In the genomic region with DNA sequence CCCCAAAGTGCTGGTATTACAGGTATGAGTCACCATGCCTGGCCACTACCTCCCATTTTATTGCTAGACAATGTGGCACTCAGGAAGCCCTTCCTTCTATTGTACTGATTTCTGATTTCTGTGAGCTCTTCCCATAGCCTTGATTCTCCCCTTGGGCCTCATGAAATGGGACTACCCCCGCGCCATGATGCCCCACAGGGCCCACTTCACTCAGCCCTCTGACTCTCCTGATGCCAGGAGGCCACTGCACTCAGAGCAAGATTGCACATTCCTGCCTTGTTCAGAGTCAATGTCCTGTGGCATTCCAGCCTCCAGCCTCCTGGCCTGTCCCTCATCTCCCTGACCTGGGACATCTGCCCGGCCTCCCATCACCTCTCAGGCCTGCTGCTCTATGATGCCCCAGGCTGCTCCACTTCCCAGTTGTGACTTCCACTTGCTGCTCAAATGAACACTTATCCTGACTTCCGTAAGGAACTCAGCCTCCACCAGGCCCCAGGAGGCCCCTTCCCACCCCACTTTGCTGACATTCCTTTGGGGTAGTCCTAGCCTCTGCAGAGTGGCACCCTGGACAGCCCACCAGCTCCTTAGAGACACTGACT, we compare ENCODE assay signal across 20 cellular contexts.
"Had no signal": no experiment of that assay in that cellular context is flagged by ENCODE, and none has a peak within 500 bp of the region (broad histone marks: within the 10 kb centered on the region; RNA-seq: fewer than 3 reads in every experiment).

No MANE protein-coding gene starts in this region.

- H3K9me3 Mint-ChIP-seq: activated naive CD8-positive, alpha-beta T cell treated with anti-CD3 and anti-CD28 coated beads, Interleukin-2, amount 50 U/mL, for 24 hours; memory B cell; neural progenitor cell; T-helper 1 cell treated with Interleukin-12 subunit alpha and Interleukin-12 subunit beta and Interleukin-4 antibody, amounts not matched to agents 30 μg/mL and 1 μg/mL, for 36 hours had no signal

- DNase-seq: activated CD4-positive, alpha-beta T cell treated with anti-CD3 and anti-CD28 coated beads for 48 hours; activated CD4-positive, CD25-positive, alpha-beta regulatory T cell; activated gamma-delta T cell treated with Interleukin-2 at 50 U/mL for 16 hours; activated naive CD8-positive, alpha-beta T cell treated with anti-CD3 and anti-CD28 coated beads, Interleukin-2, amount 50 U/mL, for 24 hours; activated T-cell treated with anti-CD3 and anti-CD28 coated beads, Interleukin-2, amount 50 U/mL, for 1 hour; body of pancreas; effector memory CD4-positive, alpha-beta T cell; glutamatergic neuron; mucosa of descending colon; retina; stimulated activated CD4-positive, alpha-beta T cell treated with anti-CD3 and anti-CD28 coated beads, Interleukin-2, amount 100 ng/mL, for 48 hours; stimulated activated naive CD4-positive, alpha-beta T cell treated with Interleukin-2 at 50 U/mL for 16 hours; upper lobe of left lung had no signal

- H3K36me3 Mint-ChIP-seq: memory B cell, neural progenitor cell had no signal

- H3K4me3 ChIP-seq: body of pancreas, cardiac muscle cell, hepatocyte, mucosa of descending colon, neural progenitor cell, upper lobe of left lung had no signal

- H3K27me3 ChIP-seq: body of pancreas, cardiac muscle cell, hepatocyte, neural progenitor cell, upper lobe of left lung had no signal

- H3K4me1 ChIP-seq: neural progenitor cell, upper lobe of left lung had no signal

- H3K27me3 Mint-ChIP-seq: memory B cell, progenitor cell of endocrine pancreas had no signal

- ATAC-seq: activated naive CD8-positive, alpha-beta T cell treated with anti-CD3 and anti-CD28 coated beads, Interleukin-2, amount 50 U/mL, for 24 hours; body of pancreas; esophagus mucosa; mucosa of descending colon had no signal

- H3K27ac Mint-ChIP-seq: activated naive CD8-positive, alpha-beta T cell treated with anti-CD3 and anti-CD28 coated beads, Interleukin-2, amount 50 U/mL, for 24 hours; memory B cell; neural progenitor cell; progenitor cell of endocrine pancreas; T-helper 1 cell treated with Interleukin-12 subunit alpha and Interleukin-12 subunit beta and Interleukin-4 antibody, amounts not matched to agents 30 μg/mL and 1 μg/mL, for 36 hours had no signal

- H3K27ac ChIP-seq: body of pancreas, cardiac muscle cell, hepatocyte, neural progenitor cell, upper lobe of left lung had no signal

- H3K4me1 Mint-ChIP-seq: neural progenitor cell had no signal

- H3K9me3 ChIP-seq: body of pancreas, mucosa of descending colon, upper lobe of left lung had no signal

- H3K4me3 Mint-ChIP-seq: activated naive CD8-positive, alpha-beta T cell treated with anti-CD3 and anti-CD28 coated beads, Interleukin-2, amount 50 U/mL, for 24 hours; memory B cell; neural progenitor cell; T-helper 1 cell treated with Interleukin-12 subunit alpha and Interleukin-12 subunit beta and Interleukin-4 antibody, amounts not matched to agents 30 μg/mL and 1 μg/mL, for 36 hours had no signal

- H3K36me3 ChIP-seq: cardiac muscle cell, neural progenitor cell, upper lobe of left lung had no signal
